29 cellular contexts compared by ENCODE assay signal in genomic region chr3:54167999-54168398, GRCh38. TPM values are rescaled to one million over a fixed set of nuclear protein-coding genes. Genes with fewer than 3 reads are reported as not detected.
"Had no signal": no experiment of that assay in that cellular context is flagged by ENCODE, and none has a peak within 500 bp of the region (broad histone marks: within the 10 kb centered on the region; RNA-seq: fewer than 3 reads in every experiment).

No MANE protein-coding gene starts in this region.

- H3K36me3 ChIP-seq: colonic mucosa, esophagus squamous epithelium, gastrocnemius medialis, heart right ventricle had no signal

- DNase-seq: colonic mucosa; cortex of kidney; effector CD8-positive, alpha-beta T cell; effector memory CD8-positive, alpha-beta T cell; erythroblast; esophagus squamous epithelium; foreskin fibroblast; foreskin melanocyte; gastrocnemius medialis; glutamatergic neuron; head of caudate nucleus; heart right ventricle; hippocampal formation; kidney; kidney glomerular epithelial cell; left colon; left ventricle myocardium superior; mammary epithelial cell; midbrain had no signal

- H3K27me3 ChIP-seq: colonic mucosa, esophagus squamous epithelium, gastrocnemius medialis, heart right ventricle had no signal

- ATAC-seq: effector memory CD8-positive, alpha-beta T cell; esophagus mucosa; heart right ventricle; left colon; left lobe of liver; left ventricle myocardium superior had no signal

- H3K9me3 Mint-ChIP-seq: dendritic cell treated with granulocyte-macrophage colony-stimulating factor and Interleukin-4, amounts not matched to agents 40 ng/mL and 50 ng/mL, for 4 days; memory B cell had no signal

- H3K9me3 ChIP-seq: colonic mucosa, esophagus squamous epithelium, gastrocnemius medialis, heart right ventricle had no signal

- H3K4me3 ChIP-seq: colonic mucosa, esophagus squamous epithelium, gastrocnemius medialis, heart right ventricle, lung had no signal

- H3K36me3 Mint-ChIP-seq: memory B cell had no signal

- H3K27ac Mint-ChIP-seq: dendritic cell treated with granulocyte-macrophage colony-stimulating factor and Interleukin-4, amounts not matched to agents 40 ng/mL and 50 ng/mL, for 4 days; effector memory CD8-positive, alpha-beta T cell; endodermal cell; memory B cell had no signal

- H3K4me1 Mint-ChIP-seq: memory B cell had no signal

- H3K4me1 ChIP-seq: colonic mucosa, esophagus squamous epithelium had no signal

- H3K4me3 Mint-ChIP-seq: dendritic cell treated with granulocyte-macrophage colony-stimulating factor and Interleukin-4, amounts not matched to agents 40 ng/mL and 50 ng/mL, for 4 days; effector memory CD8-positive, alpha-beta T cell; endodermal cell; memory B cell had no signal

- H3K27me3 Mint-ChIP-seq: dendritic cell treated with granulocyte-macrophage colony-stimulating factor and Interleukin-4, amounts not matched to agents 40 ng/mL and 50 ng/mL, for 4 days; effector memory CD8-positive, alpha-beta T cell; memory B cell had no signal

- H3K27ac ChIP-seq: colonic mucosa, epithelial cell of prostate, esophagus squamous epithelium, gastrocnemius medialis, heart right ventricle had no signal

RNA-seq across cellular contexts. Expression of gene CACNA2D3, which starts 45.6 kb away (rescaled TPM):
- total RNA-seq: chondrocyte, dermis microvascular lymphatic vessel endothelial cell, glomerular endothelial cell had no signal
